ENCODE assay signal across 22 cellular contexts in the genomic region with DNA sequence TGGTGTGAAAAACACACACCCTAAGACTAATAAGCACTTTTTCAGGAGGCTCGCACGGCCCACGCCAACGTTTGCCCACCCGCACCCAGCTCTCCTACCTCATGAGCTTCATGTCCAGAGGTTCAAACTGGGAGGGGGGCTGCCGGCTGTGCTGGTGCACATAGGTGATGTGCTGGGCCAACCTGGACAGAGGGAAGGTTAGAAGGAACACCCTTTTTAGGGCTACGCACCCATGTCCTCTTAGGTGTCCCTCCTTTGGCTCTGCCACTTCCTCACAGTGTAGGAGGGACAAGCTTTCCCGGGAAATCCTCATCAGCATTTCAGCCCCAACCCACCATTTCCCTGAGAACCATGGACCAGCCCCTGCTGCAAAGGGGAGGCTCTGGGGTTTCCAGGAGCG. TPM values are rescaled to one million over a fixed set of nuclear protein-coding genes. Genes with fewer than 3 reads are reported as not detected.
DNase-seq lines count a peak whose midpoint lies in the region; ATAC-seq and TF ChIP-seq lines count a peak whose summit lies in the region.
"Had no signal": no experiment of that assay in that cellular context is flagged by ENCODE, and none has a peak within 500 bp of the region (broad histone marks: within the 10 kb centered on the region; RNA-seq: fewer than 3 reads in every experiment).

No MANE protein-coding gene starts in this region.

- no TSS peak for BruUV-seq in Caco-2 (replicated peaks; lab: Mats Ljungman, UMichigan)

- DNase-seq in Caco-2, result no peak
- no peak for DNase-seq in T-helper 17 cell
- DNase-seq in glutamatergic neuron, result no peak
- no peak for DNase-seq in NCI-H1436 treated with DMSO at 0.1 percent for 48 hours (lab: John Stamatoyannopoulos, UW)
- no peak for DNase-seq in SK-N-DZ (ENCODE audit: low spot score)
- DNase-seq in pons (ENCODE audit: low spot score), result no peak
- no peak for DNase-seq in OCI-M1 (lab: John Stamatoyannopoulos, UW)
- DNase-seq: activated CD4-positive, alpha-beta T cell treated with anti-CD3 and anti-CD28 coated beads, Interleukin-2, amount 10 ng/mL, durations not matched to agents 24 days and 14 days; activated CD8-positive, alpha-beta memory T cell treated with anti-CD3 and anti-CD28 coated beads, Interleukin-2, amount 50 U/mL, for 4 hours; activated effector memory CD4-positive, alpha-beta T cell treated with Interleukin-2 at 50 U/mL for 16 hours; anterior cingulate cortex; CD8-positive, alpha-beta memory T cell; cerebellar nuclear complex; effector CD4-positive, alpha-beta T cell; kidney glomerular epithelial cell; MM.1S; NCI-H774; SIG-M5 had no signal

- CTCF ChIA-PET in Caco-2 (lab: Charles Lee), result no interaction called here

- TF ChIP-seq CTCF in 22Rv1 (IDR thresholded peaks at IDR 0.05) (no peak), Caco-2 (IDR thresholded peaks at IDR 0.05; ENCODE audit: insufficient read depth in 1 of 2, low read depth in 1 of 2, low read length in 1 of 2, severe bottlenecking in 1 of 2, unreplicated experiment in 1 of 2) (no peak), glutamatergic neuron (IDR thresholded peaks at IDR 0.05; ENCODE audit: partially characterized antibody, unreplicated experiment) (no peak)

- ATAC-seq in T-helper 17 cell, result no peak

- intact Hi-C loops in Caco-2 (cut with micrococcal nuclease; ENCODE audit: unreplicated experiment), result no loop called here

- no peak overlapping the region for H3K4me3 ChIP-seq in Caco-2 (ENCODE audit: low read depth, low read length)
- H3K4me3 ChIP-seq: esophagus muscularis mucosa, thoracic aorta had no signal

- no peaks in the 10 kb centered on the region for H3K9me3 Mint-ChIP-seq in Caco-2 (ENCODE audit: unreplicated experiment)
- peaks cover 20% of the 10 kb centered on the region for H3K9me3 Mint-ChIP-seq in glutamatergic neuron (ENCODE audit: unreplicated experiment)
- H3K9me3 Mint-ChIP-seq: activated CD4-positive, alpha-beta T cell treated with anti-CD3 and anti-CD28 coated beads, Interleukin-2, amount 10 ng/mL, durations not matched to agents 24 days and 14 days; CD8-positive, alpha-beta memory T cell; T-helper 1 cell treated with Interleukin-12 subunit alpha and Interleukin-12 subunit beta and Interleukin-4 antibody, amounts not matched to agents 30 μg/mL and 1 μg/mL, for 36 hours had no signal

- H3K27me3 ChIP-seq in Caco-2 (replicated peaks; ENCODE audit: control insufficient read depth, insufficient read depth, low read length), result no peaks in the 10 kb centered on the region
- H3K27me3 ChIP-seq: esophagus muscularis mucosa had no signal

- H3K27ac ChIP-seq in 22Rv1, result peak overlapping the region; percentile 82
- H3K27ac ChIP-seq: esophagus muscularis mucosa, thoracic aorta had no signal

- H3K4me1 Mint-ChIP-seq in Caco-2 (ENCODE audit: low read depth, unreplicated experiment) (peaks cover 23% of the 10 kb centered on the region), T-helper 17 cell (peaks cover 28% of the 10 kb centered on the region), glutamatergic neuron (ENCODE audit: low read depth, unreplicated experiment) (peaks cover 43% of the 10 kb centered on the region)

- H3K9me3 ChIP-seq in Caco-2 (no peaks in the 10 kb centered on the region), T-helper 17 cell (ENCODE audit: control insufficient read depth, low read length, poor library complexity, severe bottlenecking) (no peaks in the 10 kb centered on the region)
- H3K9me3 ChIP-seq: esophagus muscularis mucosa, thoracic aorta had no signal

- H3K4me3 Mint-ChIP-seq in Caco-2 (ENCODE audit: unreplicated experiment), result no peak overlapping the region
- H3K4me3 Mint-ChIP-seq in T-helper 17 cell, result no peak overlapping the region
- H3K4me3 Mint-ChIP-seq in glutamatergic neuron (ENCODE audit: unreplicated experiment), result peak overlapping the region; percentile 46
- H3K4me3 Mint-ChIP-seq: activated CD4-positive, alpha-beta T cell treated with anti-CD3 and anti-CD28 coated beads, Interleukin-2, amount 10 ng/mL, durations not matched to agents 24 days and 14 days; T-helper 1 cell treated with Interleukin-12 subunit alpha and Interleukin-12 subunit beta and Interleukin-4 antibody, amounts not matched to agents 30 μg/mL and 1 μg/mL, for 36 hours had no signal

- H3K36me3 Mint-ChIP-seq in Caco-2 (ENCODE audit: insufficient read depth, unreplicated experiment) (peaks cover 100% of the 10 kb centered on the region), T-helper 17 cell (ENCODE audit: low read depth) (peaks cover 9% of the 10 kb centered on the region), glutamatergic neuron (ENCODE audit: unreplicated experiment) (peaks cover 23% of the 10 kb centered on the region)

- POLR2A ChIA-PET in Caco-2 (lab: Charles Lee), result interaction anchor here (0.8 kb wide), 1 partner anchor 53 kb away, joined by 3 read pairs; a partner anchor contains a TSS

- H3K27me3 Mint-ChIP-seq in Caco-2 (ENCODE audit: insufficient read depth, unreplicated experiment) (no peaks in the 10 kb centered on the region), T-helper 17 cell (no peaks in the 10 kb centered on the region), glutamatergic neuron (ENCODE audit: unreplicated experiment) (peaks cover 19% of the 10 kb centered on the region)
- H3K27me3 Mint-ChIP-seq: activated CD4-positive, alpha-beta T cell treated with anti-CD3 and anti-CD28 coated beads, Interleukin-2, amount 10 ng/mL, durations not matched to agents 24 days and 14 days had no signal

- peaks cover 15% of the 10 kb centered on the region for H3K36me3 ChIP-seq in Caco-2 (ENCODE audit: control insufficient read depth, insufficient read depth, low read length)

- peak overlapping the region; percentile 71 for H3K27ac Mint-ChIP-seq in Caco-2 (ENCODE audit: unreplicated experiment)
- peak overlapping the region; percentile 80 for H3K27ac Mint-ChIP-seq in T-helper 17 cell
- H3K27ac Mint-ChIP-seq in glutamatergic neuron (ENCODE audit: unreplicated experiment), result peak overlapping the region; percentile 28
- H3K27ac Mint-ChIP-seq: activated CD4-positive, alpha-beta T cell treated with anti-CD3 and anti-CD28 coated beads, Interleukin-2, amount 10 ng/mL, durations not matched to agents 24 days and 14 days had no signal

- H3K4me1 ChIP-seq in Caco-2, result no peaks in the 10 kb centered on the region

RNA-seq across cellular contexts. Expression of a gene that starts 5.9 kb away (rescaled TPM):
- total RNA-seq in Caco-2 (2022) (227 and 240 TPM in 2 replicates), T-helper 17 cell (100 to 1,000 TPM; 111 to 119 TPM), glutamatergic neuron (ENCODE audit: unreplicated experiment) (196 TPM)
- 527 and 558 TPM in 2 replicates for polyA plus RNA-seq in SK-N-DZ (2014; cell fraction: cytosol; rRNA removed)
- 941 and 957 TPM in 2 replicates for polyA plus RNA-seq in SK-N-DZ (2014; cell fraction: nucleus; rRNA removed)

RNA-seq across cellular contexts. Expression of a gene that starts 6.2 kb away (rescaled TPM):
- total RNA-seq in Caco-2 (2022), result 14.9 and 16.2 TPM in 2 replicates
- total RNA-seq in T-helper 17 cell, result 1 to 10 TPM; 8.6 to 9.3 TPM
- total RNA-seq in glutamatergic neuron (ENCODE audit: unreplicated experiment), result 25.9 TPM
- polyA plus RNA-seq in SK-N-DZ (2014; cell fraction: cytosol; rRNA removed), result 39.4 and 39.9 TPM in 2 replicates
- polyA plus RNA-seq in SK-N-DZ (2014; cell fraction: nucleus; rRNA removed), result 52.2 and 119 TPM in 2 replicates

RNA-seq across cellular contexts. Expression of a gene that starts 6.5 kb away (rescaled TPM):
- total RNA-seq in Caco-2 (2022) (142 and 150 TPM in 2 replicates), T-helper 17 cell (10 to 100 TPM; 62.5 to 64.7 TPM), glutamatergic neuron (ENCODE audit: unreplicated experiment) (77.4 TPM)
- polyA plus RNA-seq in SK-N-DZ (2014; cell fraction: cytosol; rRNA removed), result 37.4 and 46.8 TPM in 2 replicates
- polyA plus RNA-seq in SK-N-DZ (2014; cell fraction: nucleus; rRNA removed), result 43.8 and 70.8 TPM in 2 replicates

RNA-seq across cellular contexts. Expression of a gene that starts 13.8 kb away (rescaled TPM):
- total RNA-seq in Caco-2 (2022) (37.8 and 41.1 TPM in 2 replicates), T-helper 17 cell (10 to 100 TPM; 42.3 to 45.2 TPM), glutamatergic neuron (ENCODE audit: unreplicated experiment) (87.9 TPM)
- 63.1 and 65.6 TPM in 2 replicates for polyA plus RNA-seq in SK-N-DZ (2014; cell fraction: cytosol; rRNA removed)
- polyA plus RNA-seq in SK-N-DZ (2014; cell fraction: nucleus; rRNA removed), result 101 and 141 TPM in 2 replicates

RNA-seq across cellular contexts. Expression of a gene that starts 23.9 kb away (rescaled TPM):
- total RNA-seq in Caco-2 (2022), result 81.1 and 81.2 TPM in 2 replicates
- 10 to 100 TPM; 40.7 to 45.3 TPM for total RNA-seq in T-helper 17 cell
- total RNA-seq in glutamatergic neuron (ENCODE audit: unreplicated experiment), result 63.1 TPM
- polyA plus RNA-seq in SK-N-DZ (2014; cell fraction: cytosol; rRNA removed), result 76.5 and 98.2 TPM in 2 replicates
- 92.4 and 94.5 TPM in 2 replicates for polyA plus RNA-seq in SK-N-DZ (2014; cell fraction: nucleus; rRNA removed)

Comparison
In these comparisons a context has a peak if more than half of its experiments do, and no peak if none do; other contexts are left out.
1. H3K27ac Mint-ChIP-seq: peak in every context shown above with its lines; median percentile 80 in T-helper 17 cell; 71 in Caco-2; 28 in glutamatergic neuron.